In genomic region chr2:239729681-239730566, GRCh38 we compare ENCODE assay signal across 17 cellular contexts.
DNase-seq lines count a peak whose midpoint lies in the region; ATAC-seq and TF ChIP-seq lines count a peak whose summit lies in the region.
"Had no signal": no experiment of that assay in that cellular context is flagged by ENCODE, and none has a peak within 500 bp of the region (broad histone marks: within the 10 kb centered on the region; RNA-seq: fewer than 3 reads in every experiment).

No MANE protein-coding gene starts in this region.

- no peaks in the 10 kb centered on the region for H3K4me1 ChIP-seq in heart left ventricle
- H3K4me1 ChIP-seq in right atrium auricular region = no peaks in the 10 kb centered on the region
- no peaks in the 10 kb centered on the region for H3K4me1 ChIP-seq in osteoblast (ENCODE audit: insufficient read depth, low read length)
- no peaks in the 10 kb centered on the region for H3K4me1 ChIP-seq in mammary epithelial cell (ENCODE audit: insufficient read depth, low read length)

- in situ Hi-C loops in mammary epithelial cell (cut with MboI; ENCODE audit: low sequenced_read_pairs in 2 of 2) = no loop called here

- DNase-seq in heart left ventricle = peak in 3 of 5 donors; percentile 10 to 41 (median 13)
- no peak for DNase-seq in right atrium auricular region (ENCODE audit: low spot score)
- peak; percentile 77 for DNase-seq in osteoblast (ENCODE audit: insufficient read length, low spot score, missing footprints)
- no peak for DNase-seq in mammary epithelial cell
- no peak for DNase-seq in DMS114 treated with DMSO at 0.1 percent for 48 hours (lab: John Stamatoyannopoulos, UW; ENCODE audit: unreplicated experiment)
- DNase-seq in NCI-H1436 (lab: John Stamatoyannopoulos, UW) = no peak
- DNase-seq: ACHN, AML-193, COR-L47, DMS153, EL, NCI-H2029 treated with DMSO at 0.1 percent for 48 hours, NCI-H82, SHP77 had no signal

- peaks cover 0 to 12% (median 0%) of the 10 kb centered on the region in 9 donors for H3K27me3 ChIP-seq in heart left ventricle
- no peaks in the 10 kb centered on the region for H3K27me3 ChIP-seq in right atrium auricular region
- no peaks in the 10 kb centered on the region for H3K27me3 ChIP-seq in osteoblast (ENCODE audit: insufficient read depth, low read length)
- H3K27me3 ChIP-seq in mammary epithelial cell (ENCODE audit: insufficient read depth, low read length) = no peaks in the 10 kb centered on the region

- TF ChIP-seq CTCF in heart left ventricle (IDR thresholded peaks at IDR 0.05) (no peak), right atrium auricular region (IDR thresholded peaks at IDR 0.05) (no peak), osteoblast (IDR thresholded peaks at IDR 0.05; ENCODE audit: extremely low read depth, low read depth, low read length) (no peak), mammary epithelial cell (conservative IDR thresholded peaks at IDR 0.05 in 1 of 2, IDR thresholded peaks at IDR 0.05 in 1 of 2; ENCODE audit: extremely low read depth in 1 of 2, insufficient read depth in 1 of 2, low read depth in 1 of 2, low read length in 2 of 2) (no peak)

- intact Hi-C loops in heart left ventricle (cut with DNase I) (no loop called here), mammary epithelial cell (cut with micrococcal nuclease) (no loop called here)

- no peaks in the 10 kb centered on the region for H3K4me1 Mint-ChIP-seq in activated T-helper 17 cell treated with anti-CD3 and anti-CD28 coated beads, Interleukin-2, amount 50 U/mL, for 72 hours
- H3K4me1 Mint-ChIP-seq: CD14-positive monocyte had no signal

- no peaks in the 10 kb centered on the region for H4K20me1 ChIP-seq in osteoblast (ENCODE audit: insufficient read depth, low read length)
- H4K20me1 ChIP-seq in mammary epithelial cell (ENCODE audit: insufficient read depth, low read length) = no peaks in the 10 kb centered on the region

- no peak for ATAC-seq in heart left ventricle
- ATAC-seq in activated T-helper 17 cell treated with anti-CD3 and anti-CD28 coated beads, Interleukin-2, amount 50 U/mL, for 72 hours (replicated peaks) = peak; percentile 38
- ATAC-seq: K562 had no signal

- no peaks in the 10 kb centered on the region for H3K36me3 Mint-ChIP-seq in activated T-helper 17 cell treated with anti-CD3 and anti-CD28 coated beads, Interleukin-2, amount 50 U/mL, for 72 hours (ENCODE audit: low read depth)

- peaks cover 3% of the 10 kb centered on the region for H3K9me3 Mint-ChIP-seq in activated T-helper 17 cell treated with anti-CD3 and anti-CD28 coated beads, Interleukin-2, amount 50 U/mL, for 72 hours

- H3K27ac Mint-ChIP-seq in activated T-helper 17 cell treated with anti-CD3 and anti-CD28 coated beads, Interleukin-2, amount 50 U/mL, for 72 hours = no peak overlapping the region
- H3K27ac Mint-ChIP-seq: CD14-positive monocyte had no signal

- no TSS peak for BruUV-seq in mammary epithelial cell (replicated peaks; lab: Mats Ljungman, UMichigan)

- no peak overlapping the region for H3K4me3 Mint-ChIP-seq in activated T-helper 17 cell treated with anti-CD3 and anti-CD28 coated beads, Interleukin-2, amount 50 U/mL, for 72 hours

- H3K9me3 ChIP-seq in heart left ventricle (peaks cover 0 to 7% (median 0%) of the 10 kb centered on the region in 12 donors), right atrium auricular region (no peaks in the 10 kb centered on the region), osteoblast (ENCODE audit: low read depth, low read length) (no peaks in the 10 kb centered on the region), mammary epithelial cell (replicated peaks; ENCODE audit: insufficient read depth, low read length) (peaks cover 30% of the 10 kb centered on the region)

- no peaks in the 10 kb centered on the region for H3K27me3 Mint-ChIP-seq in activated T-helper 17 cell treated with anti-CD3 and anti-CD28 coated beads, Interleukin-2, amount 50 U/mL, for 72 hours

- H3K36me3 ChIP-seq in heart left ventricle (no peaks in the 10 kb centered on the region), right atrium auricular region (no peaks in the 10 kb centered on the region), osteoblast (ENCODE audit: insufficient read depth, low read length) (no peaks in the 10 kb centered on the region), mammary epithelial cell (ENCODE audit: insufficient read depth, low read length) (no peaks in the 10 kb centered on the region)

- H3K79me2 ChIP-seq in osteoblast (ENCODE audit: insufficient read depth, low read length) (no peaks in the 10 kb centered on the region), mammary epithelial cell (ENCODE audit: insufficient read depth, low read length) (no peaks in the 10 kb centered on the region)

- H3K4me2 ChIP-seq in osteoblast (ENCODE audit: insufficient read depth, low read length) = no peak overlapping the region
- no peak overlapping the region for H3K4me2 ChIP-seq in mammary epithelial cell (ENCODE audit: insufficient read depth, low read depth, low read length)

- dilution Hi-C loops in mammary epithelial cell (cut with HindIII; ENCODE audit: low sequenced_read_pairs) = loop anchor here (5.0 kb wide), 2 partner anchors 37 to 93 kb away; no protein-coding TSS in a partner anchor

- H3K27ac ChIP-seq in heart left ventricle = no peak overlapping the region
- H3K27ac ChIP-seq in right atrium auricular region = no peak overlapping the region
- H3K27ac ChIP-seq in osteoblast (ENCODE audit: low read depth, low read length) = no peak overlapping the region
- no peak overlapping the region for H3K27ac ChIP-seq in mammary epithelial cell (ENCODE audit: insufficient read depth, low read depth, low read length)

- H2AFZ ChIP-seq in osteoblast (ENCODE audit: low read length) (no peak overlapping the region), mammary epithelial cell (ENCODE audit: low read depth, low read length) (no peak overlapping the region)

- no peak overlapping the region for H3K4me3 ChIP-seq in heart left ventricle
- no peak overlapping the region for H3K4me3 ChIP-seq in right atrium auricular region
- no peak overlapping the region for H3K4me3 ChIP-seq in osteoblast (ENCODE audit: insufficient read depth, low read length)
- H3K4me3 ChIP-seq in mammary epithelial cell (replicated peaks in 1 of 3; ENCODE audit: insufficient read depth in 1 of 3, low read depth in 2 of 3, low read length in 3 of 3) = no peak overlapping the region
- H3K4me3 ChIP-seq: K562 had no signal

- no peak overlapping the region for H3K9ac ChIP-seq in mammary epithelial cell (ENCODE audit: insufficient read depth, low read length)

- TF ChIP-seq POLR2A in heart left ventricle (IDR thresholded peaks at IDR 0.05) = no peak

- CTCF ChIA-PET in mammary epithelial cell (lab: Charles Lee; ENCODE audit: low non-redundant PET) = no interaction called here

- WGBS in heart left ventricle, 4 donors = 73 to 86% (median 81%) methylated on average over 17 to 22 of the region's 22 CpGs
- WGBS in mammary epithelial cell (ENCODE audit: low coverage, missing lambda C conversion rate) = 73% methylated on average over 10 of the region's 22 CpGs

Comparison
In these comparisons a context has a peak if more than half of its experiments do, and no peak if none do; other contexts are left out.
1. DNase-seq: peak in heart left ventricle (3 of 5) and osteoblast (single experiment); none in right atrium auricular region (single experiment), mammary epithelial cell (single experiment), DMS114 treated with DMSO at 0.1 percent for 48 hours (single experiment) and NCI-H1436 (single experiment).